ENCODE assay signal across 8 cellular contexts in the genomic region with DNA sequence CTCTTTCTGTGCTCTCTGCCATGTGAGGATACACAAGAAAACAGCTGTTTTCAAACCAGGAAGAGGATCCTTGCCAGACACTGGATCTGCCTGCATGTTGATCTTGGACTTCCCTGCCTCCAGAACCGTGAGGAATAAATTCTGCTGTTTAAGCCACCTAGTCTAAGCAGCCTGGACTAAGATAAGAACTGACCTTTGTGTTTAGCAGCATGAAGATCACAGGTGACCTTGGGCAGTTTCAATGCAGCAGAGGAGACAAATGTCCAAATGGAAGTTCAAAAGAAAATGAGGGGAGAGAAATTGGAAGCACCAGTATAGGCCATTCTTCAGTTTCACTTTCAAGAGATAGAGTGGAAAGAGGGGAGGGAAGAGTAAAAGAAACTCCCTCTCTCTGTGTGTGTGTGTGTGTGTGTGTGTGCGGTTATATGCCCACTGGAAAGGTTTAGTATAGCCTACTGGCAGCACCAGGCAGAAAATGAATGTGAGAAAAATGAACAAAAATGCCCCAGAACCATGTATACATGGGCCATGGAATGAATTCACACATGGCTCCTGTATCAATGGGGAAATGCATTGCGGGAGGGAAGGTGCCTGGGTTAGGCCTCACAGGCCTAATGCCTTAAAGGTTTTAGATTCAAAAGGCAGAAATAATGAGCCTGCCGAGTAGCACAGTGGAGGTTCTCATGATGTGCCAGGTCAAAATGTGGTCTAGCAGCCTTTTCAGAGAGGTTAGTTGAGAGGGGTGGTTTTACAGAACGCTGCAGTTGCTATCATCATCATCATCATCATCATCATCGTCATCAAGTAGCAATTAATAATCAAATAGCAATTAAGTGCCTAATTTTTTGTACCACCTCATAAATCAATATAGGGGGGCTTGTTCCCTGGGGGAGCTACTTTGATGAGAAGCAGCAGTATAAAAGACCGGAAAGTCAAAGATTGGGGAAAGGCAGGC. TPM values are rescaled to one million over a fixed set of nuclear protein-coding genes. Genes with fewer than 3 reads are reported as not detected.
DNase-seq lines count a peak whose midpoint lies in the region; ATAC-seq and TF ChIP-seq lines count a peak whose summit lies in the region.

No MANE protein-coding gene starts in this region.

- peaks cover 0 to 5% of the 10 kb centered on the region in 2 donors for H3K4me1 Mint-ChIP-seq in effector memory CD8-positive, alpha-beta T cell (ENCODE audit: low read depth in 2 of 2)

- peak overlapping the region; percentile 72; the same call in 1 of the 2 replicates for H3K4me3 ChIP-seq in GM08714 (ENCODE audit: low read length)
- peak overlapping the region; percentile 65 for H3K4me3 ChIP-seq in epithelial cell of esophagus (ENCODE audit: low read length)

- peaks cover 0 to 6% of the 10 kb centered on the region in 2 donors for H3K27me3 Mint-ChIP-seq in effector memory CD8-positive, alpha-beta T cell

- no peak for ATAC-seq in GM19395 (IDR thresholded peaks at IDR 0.05; ENCODE audit: unreplicated experiment)
- no peak for ATAC-seq in effector memory CD8-positive, alpha-beta T cell (replicated peaks)

- no peak overlapping the region for H3K4me3 Mint-ChIP-seq in effector memory CD8-positive, alpha-beta T cell

- DNase-seq in MV-4-11 (lab: John Stamatoyannopoulos, UW) (peak; percentile 32), epithelial cell of esophagus (ENCODE audit: low read depth) (no peak), retina (peak; percentile 22), cerebellum (ENCODE audit: low spot score) (no peak), dermis blood vessel endothelial cell (no peak)
- no peak for DNase-seq in effector memory CD8-positive, alpha-beta T cell

- no peak overlapping the region for H3K27ac Mint-ChIP-seq in effector memory CD8-positive, alpha-beta T cell

- no peak for TF ChIP-seq CTCF in epithelial cell of esophagus (IDR thresholded peaks at IDR 0.05; ENCODE audit: insufficient read depth, low read depth, low read length, missing control alignments)

- no peaks in the 10 kb centered on the region for H3K9me3 Mint-ChIP-seq in effector memory CD8-positive, alpha-beta T cell

- no peaks in the 10 kb centered on the region for H3K36me3 Mint-ChIP-seq in effector memory CD8-positive, alpha-beta T cell (ENCODE audit: insufficient read depth)

RNA-seq across cellular contexts. Expression of a gene that starts 1.1 kb away (rescaled TPM):
- total RNA-seq in cerebellum (73.6 TPM), dermis blood vessel endothelial cell (25.7 and 39.1 TPM in 2 replicates)

Comparison
In these comparisons a context has a peak if more than half of its experiments do, and no peak if none do; other contexts are left out.
1. DNase-seq: peak in MV-4-11 (single experiment) and retina (single experiment); none in epithelial cell of esophagus (single experiment), cerebellum (single experiment), effector memory CD8-positive, alpha-beta T cell (0 of 3) and dermis blood vessel endothelial cell (single experiment).